1 cellular context compared by ENCODE assay signal in the genomic region with DNA sequence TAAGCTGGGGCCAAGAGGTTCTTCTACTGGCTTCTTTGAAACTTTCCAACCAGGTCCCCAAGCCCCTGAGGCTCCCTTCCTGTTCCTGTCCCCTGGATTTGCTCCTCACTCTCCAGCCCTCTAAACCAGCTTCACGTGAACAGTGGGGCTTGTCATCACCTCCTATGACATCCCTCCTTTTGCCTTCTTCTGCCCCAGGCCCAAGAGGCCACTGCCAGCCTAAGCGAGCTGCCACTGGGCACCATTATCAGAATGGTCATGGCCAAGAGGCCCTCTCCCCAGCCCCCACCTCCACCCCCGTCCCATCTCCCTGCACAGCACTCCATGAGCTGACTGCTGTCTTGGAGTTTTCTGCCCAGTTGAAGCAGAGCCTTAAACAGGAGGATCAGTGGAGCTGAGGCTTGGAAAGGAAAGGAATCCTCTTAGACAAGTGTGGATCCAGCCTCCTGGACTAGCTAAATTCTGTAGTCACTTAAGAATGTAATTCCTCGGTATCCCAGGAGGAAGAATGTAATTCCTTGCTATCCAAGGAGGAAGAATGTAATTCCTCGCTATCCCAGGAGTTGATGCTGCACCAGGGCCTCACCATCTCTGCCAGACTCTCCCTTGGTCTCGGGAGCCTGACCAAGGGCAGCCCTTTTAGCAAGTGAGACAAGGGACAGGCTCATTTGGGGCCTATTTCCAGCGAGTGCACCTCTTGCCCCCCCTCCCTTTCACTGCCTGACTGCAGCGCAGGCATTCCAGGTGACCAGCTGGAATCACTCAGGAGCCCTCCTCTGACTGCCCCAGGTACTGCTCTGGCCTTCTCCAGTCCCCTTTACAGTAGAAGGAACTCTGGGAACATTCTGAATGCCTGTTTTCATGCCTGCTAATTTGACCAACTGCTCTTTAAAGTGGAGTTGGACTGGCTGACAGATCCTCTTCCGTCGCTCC.
A peak's percentile ranks its signal among the peaks of the same experiment; 100 is the strongest.
TF ChIP-seq lines count a peak whose summit lies in the region.

No MANE protein-coding gene starts in this region.

TF ChIP-seq in H1, 55 proteins besides CTCF, POLR2A, EP300 and RAD21:
- TF ChIP-seq TEAD4 (IDR thresholded peaks at IDR 0.05; ENCODE audit: low read depth, low read length) (peak; percentile 71), HDAC6 (IDR thresholded peaks at IDR 0.05; ENCODE audit: low read depth, low read length) (no peak), CHD2 (IDR thresholded peaks at IDR 0.05; ENCODE audit: low read length) (no peak), EGR1 (IDR thresholded peaks at IDR 0.05; ENCODE audit: borderline replicate concordance, low read depth, low read length) (no peak), CBX8 (IDR thresholded peaks at IDR 0.05; ENCODE audit: borderline replicate concordance, low read depth, low read length) (no peak), POLR2AphosphoS5 (IDR thresholded peaks at IDR 0.05; ENCODE audit: low read depth, low read length) (no peak), TCF12 (IDR thresholded peaks at IDR 0.05; ENCODE audit: low read depth, low read length) (0 out of 2 replicates have a peak, but pooled peaks have one; percentile 27)
